ENCODE assay signal across 1 cellular context in genomic region chrX:111680988-111681779, GRCh38.
TF ChIP-seq lines count a peak whose summit lies in the region.

TSS of gene ALG13 (plus strand) at chrX:111681170. CDS start at chrX:111681219, 49 bp downstream.

TF ChIP-seq in SK-N-SH, 30 proteins besides CTCF, POLR2A, EP300 and RAD21 (continued from another document):
- TF ChIP-seq REST (IDR thresholded peaks at IDR 0.05; ENCODE audit: low read depth, low read length) (peak; percentile 58; the same call in 1 of the 2 replicates), FOXJ3 (CRISPR knock-in tag; IDR thresholded peaks at IDR 0.05) (0 out of 2 replicates have a peak, but pooled peaks have one; percentile 31), USF1 (IDR thresholded peaks at IDR 0.05; ENCODE audit: borderline replicate concordance, low read depth) (no peak), PBX3 (IDR thresholded peaks at IDR 0.05) (no peak), FOSL2 (IDR thresholded peaks at IDR 0.05; ENCODE audit: borderline replicate concordance, low read depth) (peak; percentile 29; the same call in 1 of the 2 replicates), MEF2A (IDR thresholded peaks at IDR 0.05; ENCODE audit: borderline replicate concordance, low read depth) (no peak), SIN3A (IDR thresholded peaks at IDR 0.05; ENCODE audit: borderline replicate concordance, low read depth, low read length) (peak; percentile 70; the same call in 1 of the 2 replicates), GABPA (IDR thresholded peaks at IDR 0.05; ENCODE audit: low read depth) (peak; percentile 81), CHD2 (IDR thresholded peaks at IDR 0.05; ENCODE audit: low read length, partially characterized antibody) (peak; percentile 33), TAF1 (IDR thresholded peaks at IDR 0.05; ENCODE audit: borderline replicate concordance, low read depth, low read length) (peak; percentile 71), RFX5 (IDR thresholded peaks at IDR 0.05; ENCODE audit: low read length) (no peak), TEAD4 (IDR thresholded peaks at IDR 0.05; ENCODE audit: borderline replicate concordance, insufficient read depth) (no peak), TCF12 (IDR thresholded peaks at IDR 0.05) (peak; percentile 35; the same call in 1 of the 2 replicates), NRF1 (IDR thresholded peaks at IDR 0.05; ENCODE audit: low read depth, low read length) (0 out of 2 replicates have a peak, but pooled peaks have one; percentile 32)
